In genomic region chr3:46209053-46209452, GRCh38 we compare ENCODE assay signal across 17 cellular contexts. TPM values are rescaled to one million over a fixed set of nuclear protein-coding genes. Genes with fewer than 3 reads are reported as not detected.
DNase-seq lines count a peak whose midpoint lies in the region; ATAC-seq and TF ChIP-seq lines count a peak whose summit lies in the region.
"Had no signal": no experiment of that assay in that cellular context is flagged by ENCODE, and none has a peak within 500 bp of the region (broad histone marks: within the 10 kb centered on the region; RNA-seq: fewer than 3 reads in every experiment).

No MANE protein-coding gene starts in this region.

- H3K4me3 ChIP-seq in BLaER1 (no peak overlapping the region), mesenchymal stem cell (ENCODE audit: insufficient read depth in 1 of 2, low read depth in 1 of 2, low read length in 2 of 2) (no peak overlapping the region)
- H3K4me3 ChIP-seq in CD8-positive, alpha-beta T cell (ENCODE audit: low read depth, low read length), result no peak overlapping the region
- H3K4me3 ChIP-seq: cardiac muscle cell, sigmoid colon had no signal

- peaks cover 32% of the 10 kb centered on the region for H3K4me1 Mint-ChIP-seq in CD8-positive, alpha-beta T cell (ENCODE audit: low read depth)
- H3K4me1 Mint-ChIP-seq in activated CD8-positive, alpha-beta T cell treated with anti-CD3 and anti-CD28 coated beads, Interleukin-2, amount 10 ng/mL, durations not matched to agents 7 days and 5 days (ENCODE audit: low read depth), result peaks cover 65% of the 10 kb centered on the region

- H2BK15ac ChIP-seq in mesenchymal stem cell (ENCODE audit: low read depth, poor library complexity, severe bottlenecking), result no peak overlapping the region

- no peak for ATAC-seq in CD8-positive, alpha-beta T cell
- ATAC-seq in activated CD8-positive, alpha-beta T cell treated with anti-CD3 and anti-CD28 coated beads, Interleukin-2, amount 10 ng/mL, durations not matched to agents 7 days and 5 days, result no peak
- no peak for ATAC-seq in HG02610 (IDR thresholded peaks at IDR 0.05; ENCODE audit: unreplicated experiment)
- no peak for ATAC-seq in GM21723 (IDR thresholded peaks at IDR 0.05; ENCODE audit: unreplicated experiment)
- ATAC-seq in GM21737 (IDR thresholded peaks at IDR 0.05; ENCODE audit: unreplicated experiment), result no peak

- DNase-seq in CD8-positive, alpha-beta T cell, result no peak
- DNase-seq in activated CD8-positive, alpha-beta T cell treated with anti-CD3 and anti-CD28 coated beads, Interleukin-2, amount 10 ng/mL, durations not matched to agents 7 days and 5 days, result no peak
- no peak for DNase-seq in mesenchymal stem cell
- DNase-seq: amniotic stem cell, NCI-H187, NCI-H748 treated with DMSO at 0.1 percent for 48 hours, sigmoid colon had no signal

- CTCF ChIA-PET in CD8-positive, alpha-beta T cell (lab: Charles Lee), result interaction anchor here (0.7 to 2.9 kb wide), 11 partner anchors 9 to 169 kb away, joined by 3 to 15 read pairs (median 3); partner anchors contain the start of gene CCR5
- CTCF ChIA-PET in activated CD8-positive, alpha-beta T cell treated with anti-CD3 and anti-CD28 coated beads, Interleukin-2, amount 10 ng/mL, durations not matched to agents 7 days and 5 days (lab: Charles Lee), result interaction anchor here (0.6 to 6.6 kb wide), 39 partner anchors 8 to 328 kb away, joined by 3 to 150 read pairs (median 6); partner anchors contain the start of genes CCR5 and CXCR6

- H3K27ac Mint-ChIP-seq in CD8-positive, alpha-beta T cell, result peak overlapping the region; percentile 25
- H3K27ac Mint-ChIP-seq in activated CD8-positive, alpha-beta T cell treated with anti-CD3 and anti-CD28 coated beads, Interleukin-2, amount 10 ng/mL, durations not matched to agents 7 days and 5 days, result peak overlapping the region; percentile 95
- H3K27ac Mint-ChIP-seq: nephron progenitor cell had no signal

- WGBS in mesenchymal stem cell, result 58% methylated on average over 1 of the region's 2 CpGs

- intact Hi-C loops in CD8-positive, alpha-beta T cell (cut with DNase I, micrococcal nuclease), result loop anchor here in 1 of 2 experiments (5.0 kb wide), 1 partner anchor 107 kb away; no protein-coding TSS in a partner anchor

- no peak overlapping the region for H3K4ac ChIP-seq in mesenchymal stem cell (ENCODE audit: low read depth in 1 of 2, low read length in 2 of 2)

- no peak for TF ChIP-seq CTCF in CD8-positive, alpha-beta T cell (IDR thresholded peaks at IDR 0.05)

- H3K36me3 ChIP-seq in BLaER1, result no peaks in the 10 kb centered on the region
- no peaks in the 10 kb centered on the region for H3K36me3 ChIP-seq in CD8-positive, alpha-beta T cell (ENCODE audit: insufficient read depth, low read length)
- peaks cover 0 to under 1% of the 10 kb centered on the region in 2 experiments for H3K36me3 ChIP-seq in mesenchymal stem cell (ENCODE audit: control insufficient read depth in 1 of 2, insufficient read depth in 2 of 2, low read depth in 1 of 2, low read length in 2 of 2)
- H3K36me3 ChIP-seq: cardiac muscle cell, sigmoid colon had no signal

- H2AFZ ChIP-seq in mesenchymal stem cell (ENCODE audit: low read depth, low read length), result no peak overlapping the region

- no peak overlapping the region for H4K8ac ChIP-seq in mesenchymal stem cell (ENCODE audit: low read length)

- no peaks in the 10 kb centered on the region for H3K79me1 ChIP-seq in mesenchymal stem cell (replicated peaks; ENCODE audit: low read length, poor library complexity, severe bottlenecking)

- no peaks in the 10 kb centered on the region for H4K20me1 ChIP-seq in BLaER1

- H3K4me3 Mint-ChIP-seq in CD8-positive, alpha-beta T cell, result no peak overlapping the region
- no peak overlapping the region for H3K4me3 Mint-ChIP-seq in activated CD8-positive, alpha-beta T cell treated with anti-CD3 and anti-CD28 coated beads, Interleukin-2, amount 10 ng/mL, durations not matched to agents 7 days and 5 days
- H3K4me3 Mint-ChIP-seq: nephron progenitor cell had no signal

- no peak overlapping the region for H4K91ac ChIP-seq in mesenchymal stem cell (ENCODE audit: low read length)

- H3K9ac ChIP-seq in BLaER1, result no peak overlapping the region
- peak overlapping the region; percentile 16 for H3K9ac ChIP-seq in mesenchymal stem cell (ENCODE audit: low read length)

- no peaks in the 10 kb centered on the region for H3K36me3 Mint-ChIP-seq in CD8-positive, alpha-beta T cell
- H3K36me3 Mint-ChIP-seq in activated CD8-positive, alpha-beta T cell treated with anti-CD3 and anti-CD28 coated beads, Interleukin-2, amount 10 ng/mL, durations not matched to agents 7 days and 5 days (ENCODE audit: low read depth), result peaks cover 39% of the 10 kb centered on the region

- H3K27ac ChIP-seq in BLaER1 (0 out of 2 replicates have a peak overlapping the region, but pooled peaks have one; percentile 6), mesenchymal stem cell (ENCODE audit: low read length, poor library complexity, severe bottlenecking) (no peak overlapping the region)
- no peak overlapping the region for H3K27ac ChIP-seq in CD8-positive, alpha-beta T cell (ENCODE audit: low read depth, low read length)
- H3K27ac ChIP-seq: cardiac muscle cell had no signal

- H3K4me1 ChIP-seq in BLaER1 (peaks cover 27% of the 10 kb centered on the region), mesenchymal stem cell (ENCODE audit: control insufficient read depth, insufficient read depth, low read depth, low read length) (no peaks in the 10 kb centered on the region)
- H3K4me1 ChIP-seq in CD8-positive, alpha-beta T cell (ENCODE audit: insufficient read depth, low read length), result peaks cover 29% of the 10 kb centered on the region
- H3K4me1 ChIP-seq: sigmoid colon had no signal

- H3K4me2 ChIP-seq in BLaER1 (no peak overlapping the region), mesenchymal stem cell (ENCODE audit: low read length, poor library complexity, severe bottlenecking) (no peak overlapping the region)

- H3K14ac ChIP-seq in mesenchymal stem cell (ENCODE audit: low read length in 2 of 2), result no peak overlapping the region

- H2BK120ac ChIP-seq in mesenchymal stem cell (ENCODE audit: low read depth, low read length), result no peak overlapping the region

- H3K18ac ChIP-seq in mesenchymal stem cell (ENCODE audit: low read depth in 1 of 2, low read length in 2 of 2), result no peak overlapping the region

- POLR2A ChIA-PET in CD8-positive, alpha-beta T cell (lab: Charles Lee), result interaction anchor here (1.6 kb wide), 1 partner anchor 11 kb away, joined by 4 read pairs; no protein-coding TSS in a partner anchor
- POLR2A ChIA-PET in activated CD8-positive, alpha-beta T cell treated with anti-CD3 and anti-CD28 coated beads, Interleukin-2, amount 10 ng/mL, durations not matched to agents 7 days and 5 days (lab: Charles Lee), result interaction anchor here (0.9 to 5.3 kb wide), 5 partner anchors 99 to 161 kb away, joined by 3 to 63 read pairs (median 8); partner anchors contain the start of gene CCR5

- no peak overlapping the region for H3K23ac ChIP-seq in mesenchymal stem cell (ENCODE audit: low read length in 2 of 2)

- H3K27me3 ChIP-seq in BLaER1 (no peaks in the 10 kb centered on the region), mesenchymal stem cell (ENCODE audit: control insufficient read depth in 1 of 2, insufficient read depth in 1 of 2, low read length in 2 of 2) (peaks cover 0 to 29% of the 10 kb centered on the region in 2 experiments)
- no peaks in the 10 kb centered on the region for H3K27me3 ChIP-seq in CD8-positive, alpha-beta T cell (ENCODE audit: insufficient read depth, low read length)
- H3K27me3 ChIP-seq: cardiac muscle cell, sigmoid colon had no signal

- H3K9me3 ChIP-seq in BLaER1 (no peaks in the 10 kb centered on the region; the same call in 1 of the 2 replicates), mesenchymal stem cell (ENCODE audit: control insufficient read depth, low read length) (no peaks in the 10 kb centered on the region)
- no peaks in the 10 kb centered on the region for H3K9me3 ChIP-seq in CD8-positive, alpha-beta T cell (ENCODE audit: low read length)
- H3K9me3 ChIP-seq: sigmoid colon had no signal

- H3K27me3 Mint-ChIP-seq in CD8-positive, alpha-beta T cell (ENCODE audit: low read depth), result no peaks in the 10 kb centered on the region
- H3K27me3 Mint-ChIP-seq in activated CD8-positive, alpha-beta T cell treated with anti-CD3 and anti-CD28 coated beads, Interleukin-2, amount 10 ng/mL, durations not matched to agents 7 days and 5 days (ENCODE audit: low read depth), result no peaks in the 10 kb centered on the region

- H3K9me3 Mint-ChIP-seq in CD8-positive, alpha-beta T cell, result no peaks in the 10 kb centered on the region
- H3K9me3 Mint-ChIP-seq in activated CD8-positive, alpha-beta T cell treated with anti-CD3 and anti-CD28 coated beads, Interleukin-2, amount 10 ng/mL, durations not matched to agents 7 days and 5 days (ENCODE audit: insufficient read depth), result no peaks in the 10 kb centered on the region
- H3K9me3 Mint-ChIP-seq: nephron progenitor cell had no signal

- H2BK12ac ChIP-seq in mesenchymal stem cell (ENCODE audit: low read length in 2 of 2), result no peak overlapping the region

- H2AK5ac ChIP-seq in mesenchymal stem cell (ENCODE audit: low read length, severe bottlenecking), result no peak overlapping the region

- no peak overlapping the region for H2BK5ac ChIP-seq in mesenchymal stem cell (ENCODE audit: low read depth, low read length, poor library complexity, severe bottlenecking)

RNA-seq across cellular contexts. Expression of gene CCR1, which starts 0.9 kb away (rescaled TPM):
- total RNA-seq in CD8-positive, alpha-beta T cell, result 1 to 10 TPM in 1 of 2 experiments, under 1 TPM in 1; 0.86 to 1.2 TPM
- total RNA-seq in activated CD8-positive, alpha-beta T cell treated with anti-CD3 and anti-CD28 coated beads, Interleukin-2, amount 10 ng/mL, durations not matched to agents 7 days and 5 days, result 10 to 100 TPM; 41.4 to 41.5 TPM
- polyA plus RNA-seq in mesenchymal stem cell (2013, experiment 1 of 2), result 0.50 TPM
- polyA plus RNA-seq in mesenchymal stem cell (2013, experiment 2 of 2), result 0.47 TPM
- total RNA-seq: cardiac muscle cell, dermis microvascular lymphatic vessel endothelial cell, OCI-LY7 had no signal
- polyA plus RNA-seq: cardiac muscle cell had no signal

RNA-seq across cellular contexts. Expression of gene CCR3, which starts 33.2 kb away (rescaled TPM):
- total RNA-seq in CD8-positive, alpha-beta T cell, result not detected
- total RNA-seq in activated CD8-positive, alpha-beta T cell treated with anti-CD3 and anti-CD28 coated beads, Interleukin-2, amount 10 ng/mL, durations not matched to agents 7 days and 5 days, result under 1 TPM; 0.34 to 0.37 TPM
- 0.06 TPM for polyA plus RNA-seq in mesenchymal stem cell (2013, experiment 1 of 2)
- 0.03 TPM for polyA plus RNA-seq in mesenchymal stem cell (2013, experiment 2 of 2)
- total RNA-seq: cardiac muscle cell, dermis microvascular lymphatic vessel endothelial cell, HT1080, OCI-LY7, sigmoid colon, urinary bladder had no signal
- polyA plus RNA-seq: cardiac muscle cell, urinary bladder had no signal

Comparison
In these comparisons a context has a peak if more than half of its experiments do, and no peak if none do; other contexts are left out.
1. RNA of gene CCR1, which starts 0.9 kb away (total RNA-seq): 41.4 to 41.5 TPM in activated CD8-positive, alpha-beta T cell treated with anti-CD3 and anti-CD28 coated beads, Interleukin-2, amount 10 ng/mL, durations not matched to agents 7 days and 5 days; 0.86 to 1.2 TPM in CD8-positive, alpha-beta T cell; every median in the first group is over 10 times any median in the second.